In the genomic region with DNA sequence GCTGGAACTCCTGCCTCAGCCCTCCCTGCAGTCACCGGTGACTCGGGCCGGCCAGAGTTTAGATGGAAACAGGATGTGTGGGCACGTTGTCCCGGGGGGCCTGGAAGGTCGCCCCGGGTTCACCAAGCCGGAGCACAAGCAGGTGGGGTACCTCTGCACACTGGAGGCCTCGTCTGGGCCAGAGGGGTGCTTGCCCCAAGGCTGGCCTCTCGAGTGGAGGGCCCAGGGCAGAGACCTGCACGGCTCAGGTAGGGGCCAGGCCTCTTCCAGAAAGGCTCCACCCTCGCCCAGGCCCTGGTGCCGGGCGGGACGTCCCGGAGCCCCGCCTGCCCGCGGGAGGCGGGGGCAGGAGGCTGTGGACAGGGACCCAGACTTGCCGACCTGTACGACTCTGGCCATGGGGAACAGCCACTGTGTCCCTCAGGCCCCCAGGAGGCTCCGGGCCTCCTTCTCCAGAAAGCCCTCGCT, we compare ENCODE assay signal across 8 cellular contexts. TPM values are rescaled to one million over a fixed set of nuclear protein-coding genes. Genes with fewer than 3 reads are reported as not detected.
A peak's percentile ranks its signal among the peaks of the same experiment; 100 is the strongest.
DNase-seq lines count a peak whose midpoint lies in the region; ATAC-seq and TF ChIP-seq lines count a peak whose summit lies in the region.

A gene with protein sequence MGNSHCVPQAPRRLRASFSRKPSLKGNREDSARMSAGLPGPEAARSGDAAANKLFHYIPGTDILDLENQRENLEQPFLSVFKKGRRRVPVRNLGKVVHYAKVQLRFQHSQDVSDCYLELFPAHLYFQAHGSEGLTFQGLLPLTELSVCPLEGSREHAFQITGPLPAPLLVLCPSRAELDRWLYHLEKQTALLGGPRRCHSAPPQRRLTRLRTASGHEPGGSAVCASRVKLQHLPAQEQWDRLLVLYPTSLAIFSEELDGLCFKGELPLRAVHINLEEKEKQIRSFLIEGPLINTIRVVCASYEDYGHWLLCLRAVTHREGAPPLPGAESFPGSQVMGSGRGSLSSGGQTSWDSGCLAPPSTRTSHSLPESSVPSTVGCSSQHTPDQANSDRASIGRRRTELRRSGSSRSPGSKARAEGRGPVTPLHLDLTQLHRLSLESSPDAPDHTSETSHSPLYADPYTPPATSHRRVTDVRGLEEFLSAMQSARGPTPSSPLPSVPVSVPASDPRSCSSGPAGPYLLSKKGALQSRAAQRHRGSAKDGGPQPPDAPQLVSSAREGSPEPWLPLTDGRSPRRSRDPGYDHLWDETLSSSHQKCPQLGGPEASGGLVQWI (plus strand): TSS at position 348 of the 468 bp plus-strand sequence. CDS start 50 bp downstream, at position 398.

- peak within 1 kb of the TSS; percentile 77 for H2AFZ ChIP-seq in DND-41 (ENCODE audit: low read depth, low read length)
- H2AFZ ChIP-seq in GM23248, result peak within 1 kb of the TSS; percentile 69

- H3K79me2 ChIP-seq in DND-41 (ENCODE audit: insufficient read depth, low read length), result no peaks in the 10 kb centered on the region
- peaks cover 5% of the 10 kb centered on the region; the same call in 1 of the 2 replicates for H3K79me2 ChIP-seq in GM23248 (ENCODE audit: insufficient read depth)

- H3K9ac ChIP-seq in DND-41 (ENCODE audit: low read depth, low read length), result peak within 1 kb of the TSS; percentile 47
- peak within 1 kb of the TSS; percentile 78 for H3K9ac ChIP-seq in GM23248
- H3K9ac ChIP-seq in mucosa of stomach (ENCODE audit: low read length), result peak within 1 kb of the TSS; percentile 49

- intact Hi-C loops in dorsolateral prefrontal cortex (cut with DNase I), result no loop called here

- TF ChIP-seq CTCF in DND-41 (IDR thresholded peaks at IDR 0.05; ENCODE audit: borderline replicate concordance, extremely low read depth, low read length, poor library complexity, severe bottlenecking) (no peak), dorsolateral prefrontal cortex (IDR thresholded peaks at IDR 0.05 in 54 of 56, conservative IDR thresholded peaks at IDR 0.05 in 2 of 56; ENCODE audit: low read depth in 1 of 56, partially characterized antibody in 56 of 56) (no peak), glutamatergic neuron (IDR thresholded peaks at IDR 0.05; ENCODE audit: partially characterized antibody, unreplicated experiment) (no peak)

- 8% methylated on average over 10 to 21 of the region's 24 CpGs for WGBS in GM23248 (ENCODE audit: low coverage in 1 of 2, low lambda C conversion rate in 2 of 2, missing lambda C conversion rate in 2 of 2), 2 experiments

- H3K4me1 ChIP-seq in DND-41 (ENCODE audit: insufficient read depth, low read length) (peaks cover 21% of the 10 kb centered on the region), GM23248 (ENCODE audit: insufficient read depth) (0 out of 2 replicates have a peak, but pooled peaks cover 9% of the 10 kb centered on the region), mucosa of stomach (ENCODE audit: control insufficient read depth, insufficient read depth, low read length) (peaks cover 27% of the 10 kb centered on the region)

- H3K36me3 Mint-ChIP-seq in glutamatergic neuron (ENCODE audit: unreplicated experiment), result no peaks in the 10 kb centered on the region

- in situ Hi-C loops in GM23248 (cut with MboI), result no loop called here

- H3K9me2 ChIP-seq in GM23248 (ENCODE audit: insufficient read depth), result no peaks in the 10 kb centered on the region

- no peak within 1 kb of the TSS for H3K27ac ChIP-seq in DND-41 (ENCODE audit: low read length)
- H3K27ac ChIP-seq in GM23248, result peak within 1 kb of the TSS; percentile 67
- H3K27ac ChIP-seq in dorsolateral prefrontal cortex, result peak within 1 kb of the TSS in 1 of 59 donors; percentile 27

- peaks cover 5% of the 10 kb centered on the region for H3K9me3 Mint-ChIP-seq in glutamatergic neuron (ENCODE audit: unreplicated experiment)

- peak; percentile 2; the same call in 1 of the 3 replicates for ATAC-seq in DND-41 (ENCODE audit: insufficient read depth, low read depth)

- H3F3A ChIP-seq in GM23248 (ENCODE audit: insufficient read depth), result no peaks in the 10 kb centered on the region

- DNase-seq in DND-41 (no peak), GM23248 (peak; percentile 75), RPMI7951 (ENCODE audit: low read depth) (peak; percentile 64), dorsolateral prefrontal cortex (no peak), glutamatergic neuron (no peak), NCI-H2227 treated with DMSO at 0.1 percent for 48 hours (lab: John Stamatoyannopoulos, UW) (no peak), superior temporal gyrus (ENCODE audit: extremely low spot score) (no peak)

- H3K4me3 ChIP-seq in DND-41 (ENCODE audit: low read depth in 1 of 2, low read length in 2 of 2), result peak within 1 kb of the TSS in 1 of 2 experiments; percentile 59; a peak in 2 of 4 replicates
- H3K4me3 ChIP-seq in GM23248, result peak within 1 kb of the TSS; percentile 75
- peak within 1 kb of the TSS in 58 of 59 donors; percentile 19 to 71 (median 56) for H3K4me3 ChIP-seq in dorsolateral prefrontal cortex
- H3K4me3 ChIP-seq in mucosa of stomach (ENCODE audit: low read length), result peak within 1 kb of the TSS; percentile 46

- peaks cover 12% of the 10 kb centered on the region for H3K27me3 Mint-ChIP-seq in glutamatergic neuron (ENCODE audit: unreplicated experiment)

- H4K20me1 ChIP-seq in DND-41 (ENCODE audit: insufficient read depth, low read length) (peaks cover 26% of the 10 kb centered on the region), GM23248 (ENCODE audit: insufficient read depth) (no peaks in the 10 kb centered on the region)

- H3K27me3 ChIP-seq in DND-41 (ENCODE audit: insufficient read depth, low read length, poor library complexity) (peaks cover 5% of the 10 kb centered on the region), GM23248 (replicated peaks; ENCODE audit: insufficient read depth) (no peaks in the 10 kb centered on the region), dorsolateral prefrontal cortex (peaks cover 0 to 44% (median 22%) of the 10 kb centered on the region in 45 donors), mucosa of stomach (ENCODE audit: control insufficient read depth, insufficient read depth, low read length) (peaks cover 16% of the 10 kb centered on the region)

- H3K36me3 ChIP-seq in DND-41 (ENCODE audit: insufficient read depth, low read length), result peaks cover 29% of the 10 kb centered on the region
- H3K36me3 ChIP-seq in GM23248 (ENCODE audit: low read depth), result no peaks in the 10 kb centered on the region
- H3K36me3 ChIP-seq in mucosa of stomach (ENCODE audit: control insufficient read depth, insufficient read depth, low read length), result no peaks in the 10 kb centered on the region

- H3K9me3 ChIP-seq in DND-41 (ENCODE audit: insufficient read depth, low read length, severe bottlenecking), result no peaks in the 10 kb centered on the region
- no peaks in the 10 kb centered on the region for H3K9me3 ChIP-seq in GM23248 (ENCODE audit: low read depth)
- H3K9me3 ChIP-seq in mucosa of stomach (ENCODE audit: control insufficient read depth, low read length), result no peaks in the 10 kb centered on the region

- peaks cover 6% of the 10 kb centered on the region for H3K4me1 Mint-ChIP-seq in glutamatergic neuron (ENCODE audit: low read depth, unreplicated experiment)

- no peak within 1 kb of the TSS for H3K27ac Mint-ChIP-seq in glutamatergic neuron (ENCODE audit: unreplicated experiment)

- H3K4me3 Mint-ChIP-seq in glutamatergic neuron (ENCODE audit: unreplicated experiment), result no peak within 1 kb of the TSS

- peak within 1 kb of the TSS; percentile 97 for H3K4me2 ChIP-seq in DND-41 (ENCODE audit: insufficient read depth, low read length)
- peak within 1 kb of the TSS; percentile 77 for H3K4me2 ChIP-seq in GM23248 (ENCODE audit: unreplicated experiment)

RNA-seq across cellular contexts. Expression of the gene that starts here (rescaled TPM):
- total RNA-seq in GM23248 (2014; rRNA removed; shearing (Covaris generic)), result 1.4 and 2.1 TPM in 2 replicates
- 1.7 and 2.5 TPM in 2 replicates for polyA plus RNA-seq in GM23248 (2016; fragmentation: Nextera tagmentation; extraction: Ambion mirVana)
- total RNA-seq in RPMI7951 (2014; rRNA removed; shearing (Covaris generic)), result 0.60 and 0.88 TPM in 2 replicates
- total RNA-seq in dorsolateral prefrontal cortex, result under 1 TPM in 3 of 120 experiments, not detected in 117; 0.36 to 0.58 (median 0.43) TPM
- 0.29 TPM for total RNA-seq in glutamatergic neuron (ENCODE audit: unreplicated experiment)

Comparison
In these comparisons a context has a peak if more than half of its experiments do, and no peak if none do; other contexts are left out.
1. Peak in DNase-seq in RPMI7951; RNA of the gene not detected or under 1 TPM.